ENCODE assay signal across 16 cellular contexts in genomic region chr3:133414021-133414392, GRCh38. TPM values are rescaled to one million over a fixed set of nuclear protein-coding genes. Genes with fewer than 3 reads are reported as not detected.
"Had no signal": no experiment of that assay in that cellular context is flagged by ENCODE, and none has a peak within 500 bp of the region (broad histone marks: within the 10 kb centered on the region; RNA-seq: fewer than 3 reads in every experiment).

No MANE protein-coding gene starts in this region.

- H3K27me3 ChIP-seq: adrenal gland, sigmoid colon had no signal

- H3K9me3 ChIP-seq: adrenal gland, sigmoid colon had no signal

- DNase-seq: activated CD4-positive, alpha-beta T cell treated with anti-CD3 and anti-CD28 coated beads, Interleukin-2, amount 50 U/mL, for 48 hours; activated gamma-delta T cell treated with Interleukin-2 at 50 U/mL for 16 hours; adrenal gland; endodermal cell; kidney; left ventricle myocardium superior; sigmoid colon; stimulated activated CD4-positive, alpha-beta T cell treated with anti-CD3 and anti-CD28 coated beads, Interleukin-1b, Interleukin-23, amount 100 ng/mL, for 48 hours; stimulated activated CD8-positive, alpha-beta memory T cell treated with anti-CD3 and anti-CD28 coated beads, Interleukin-4, amount 100 ng/mL, for 48 hours; stimulated activated naive CD4-positive, alpha-beta T cell treated with Interleukin-2 at 50 U/mL for 16 hours had no signal

- H3K36me3 ChIP-seq: adrenal gland, sigmoid colon had no signal

- ATAC-seq: naive thymus-derived CD8-positive, alpha-beta T cell had no signal

- H3K27ac ChIP-seq: adrenal gland, epithelial cell of prostate had no signal

RNA-seq across cellular contexts. Expression of gene BFSP2, which starts 14.2 kb away (rescaled TPM):
- total RNA-seq: activated naive CD4-positive, alpha-beta T cell treated with anti-CD3 and anti-CD28 coated beads, Interleukin-2, amount 50 U/mL, for 72 hours; activated T-helper 1 cell treated with anti-CD3 and anti-CD28 coated beads, Interleukin-12 subunit alpha, Interleukin-12 subunit beta, Interleukin-2, Interleukin-4 antibody, amounts not matched to agents 30 ng/mL and 10 ng/mL and 1 ng/mL, durations not matched to agents 14 hours and 24 hours and 36 hours; adrenal gland; endodermal cell; left ventricle myocardium superior; mucosa of gallbladder; naive thymus-derived CD8-positive, alpha-beta T cell; sigmoid colon; WTC11 had no signal
- polyA plus RNA-seq: adrenal gland; naive thymus-derived CD8-positive, alpha-beta T cell had no signal
